In the genomic region with DNA sequence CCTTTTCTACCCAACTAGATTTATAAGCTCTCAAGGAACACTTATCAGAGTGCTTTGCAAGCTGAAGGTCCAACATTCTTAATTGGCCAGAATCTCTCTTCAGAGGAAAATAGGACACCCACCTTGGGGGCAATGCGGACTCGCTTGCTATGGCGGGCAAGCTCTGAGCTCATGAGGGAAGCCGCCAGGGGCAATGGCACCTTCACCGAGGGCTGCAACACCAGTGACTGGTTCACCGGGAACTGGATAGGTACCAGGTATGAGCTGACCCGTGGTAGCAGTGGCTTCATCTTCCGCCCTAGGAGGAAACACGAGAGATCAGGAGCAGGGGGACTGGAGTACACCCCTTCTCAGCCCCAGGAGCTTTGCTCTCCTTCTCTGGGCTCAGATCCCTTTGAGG, we compare ENCODE assay signal across 39 cellular contexts. TPM values are rescaled to one million over a fixed set of nuclear protein-coding genes. Genes with fewer than 3 reads are reported as not detected.
"Had no signal": no experiment of that assay in that cellular context is flagged by ENCODE, and none has a peak within 500 bp of the region (broad histone marks: within the 10 kb centered on the region; RNA-seq: fewer than 3 reads in every experiment).

No MANE protein-coding gene starts in this region.

- ATAC-seq: PC-3, Right ventricle myocardium inferior had no signal

- H3K27ac ChIP-seq: ascending aorta, cardiac muscle cell, Peyer's patch, WERI-Rb-1 had no signal

- H3K36me3 ChIP-seq: ascending aorta, cardiac muscle cell had no signal

- H3K4me1 ChIP-seq: ascending aorta, Peyer's patch had no signal

- H3K4me1 Mint-ChIP-seq: activated naive CD8-positive, alpha-beta T cell treated with anti-CD3 and anti-CD28 coated beads, Interleukin-2, amount 10 ng/mL, durations not matched to agents 7 days and 5 days had no signal

- H3K9me3 Mint-ChIP-seq: activated CD4-positive, alpha-beta memory T cell treated with anti-CD3 and anti-CD28 coated beads, Interleukin-2, amount 10 ng/mL, durations not matched to agents 7 days and 5 days; activated naive CD4-positive, alpha-beta T cell treated with anti-CD3 and anti-CD28 coated beads, Interleukin-2, amount 50 U/mL, for 24 hours; activated naive CD8-positive, alpha-beta T cell treated with anti-CD3 and anti-CD28 coated beads, Interleukin-2, amount 10 ng/mL, durations not matched to agents 7 days and 5 days; activated T-helper 1 cell treated with anti-CD3 and anti-CD28 coated beads, Interleukin-12 subunit alpha, Interleukin-12 subunit beta, Interleukin-2, Interleukin-4 antibody, amounts not matched to agents 30 ng/mL and 10 ng/mL and 1 ng/mL, durations not matched to agents 14 hours and 24 hours and 36 hours; central memory CD8-positive, alpha-beta T cell had no signal

- H3K9me3 ChIP-seq: ascending aorta, MG63, Peyer's patch had no signal

- H3K27me3 ChIP-seq: ascending aorta, cardiac muscle cell, MG63, Peyer's patch had no signal

- DNase-seq: activated CD4-positive, alpha-beta memory T cell treated with anti-CD3 and anti-CD28 coated beads, Interleukin-2, amount 10 ng/mL, durations not matched to agents 7 days and 5 days; activated CD4-positive, alpha-beta T cell treated with anti-CD3 and anti-CD28 coated beads for 1 hour; activated CD4-positive, alpha-beta T cell treated with anti-CD3 and anti-CD28 coated beads for 48 hours; activated CD4-positive, CD25-positive, alpha-beta regulatory T cell; activated effector memory CD4-positive, alpha-beta T cell treated with Interleukin-2 at 50 U/mL for 16 hours; activated naive CD8-positive, alpha-beta T cell treated with anti-CD3 and anti-CD28 coated beads, Interleukin-2, amount 10 ng/mL, durations not matched to agents 7 days and 5 days; activated T-cell treated with anti-CD3 and anti-CD28 coated beads, Interleukin-2, amount 50 U/mL, for 1 hour; Kasumi-1; KBM-7; MG63; NCI-H1048; NCI-H1105 treated with DMSO at 0.1 percent for 48 hours; NCI-H1436; NCI-H1694; NCI-H2029; NCI-H2171; NCI-H510A; NCI-H526; NCI-H748 treated with DMSO at 0.1 percent for 48 hours; NK-92 treated with Interleukin-12 subunit alpha and Interleukin-12 subunit beta, amount 100 ng/mL, for 24 hours; PC-3; Peyer's patch; RPMI8226; SIG-M5; SW 1271; T-helper 1 cell; T1000; WERI-Rb-1 had no signal

- H3K27me3 Mint-ChIP-seq: activated CD4-positive, alpha-beta memory T cell treated with anti-CD3 and anti-CD28 coated beads, Interleukin-2, amount 10 ng/mL, durations not matched to agents 7 days and 5 days; activated naive CD4-positive, alpha-beta T cell treated with anti-CD3 and anti-CD28 coated beads, Interleukin-2, amount 50 U/mL, for 24 hours; activated naive CD8-positive, alpha-beta T cell treated with anti-CD3 and anti-CD28 coated beads, Interleukin-2, amount 10 ng/mL, durations not matched to agents 7 days and 5 days; central memory CD8-positive, alpha-beta T cell had no signal

- H3K27ac Mint-ChIP-seq: activated CD4-positive, alpha-beta memory T cell treated with anti-CD3 and anti-CD28 coated beads, Interleukin-2, amount 10 ng/mL, durations not matched to agents 7 days and 5 days; activated naive CD4-positive, alpha-beta T cell treated with anti-CD3 and anti-CD28 coated beads, Interleukin-2, amount 50 U/mL, for 24 hours; activated naive CD8-positive, alpha-beta T cell treated with anti-CD3 and anti-CD28 coated beads, Interleukin-2, amount 10 ng/mL, durations not matched to agents 7 days and 5 days had no signal

- H3K4me3 Mint-ChIP-seq: activated CD4-positive, alpha-beta memory T cell treated with anti-CD3 and anti-CD28 coated beads, Interleukin-2, amount 10 ng/mL, durations not matched to agents 7 days and 5 days; activated naive CD4-positive, alpha-beta T cell treated with anti-CD3 and anti-CD28 coated beads, Interleukin-2, amount 50 U/mL, for 24 hours; activated naive CD8-positive, alpha-beta T cell treated with anti-CD3 and anti-CD28 coated beads, Interleukin-2, amount 10 ng/mL, durations not matched to agents 7 days and 5 days; activated T-helper 1 cell treated with anti-CD3 and anti-CD28 coated beads, Interleukin-12 subunit alpha, Interleukin-12 subunit beta, Interleukin-2, Interleukin-4 antibody, amounts not matched to agents 30 ng/mL and 10 ng/mL and 1 ng/mL, durations not matched to agents 14 hours and 24 hours and 36 hours; central memory CD8-positive, alpha-beta T cell had no signal

- H3K4me3 ChIP-seq: ascending aorta, cardiac muscle cell, MG63, Peyer's patch had no signal

RNA-seq across cellular contexts. Expression of gene TEX52, which starts 7.4 kb away (rescaled TPM):
- total RNA-seq: activated CD8-positive, alpha-beta memory T cell treated with anti-CD3 and anti-CD28 coated beads for 36 hours; activated T-helper 1 cell treated with anti-CD3 and anti-CD28 coated beads, Interleukin-12 subunit alpha, Interleukin-12 subunit beta, Interleukin-2, Interleukin-4 antibody, amounts not matched to agents 30 ng/mL and 10 ng/mL and 1 ng/mL, durations not matched to agents 14 hours and 24 hours and 36 hours; ascending aorta; cardiac muscle cell; chondrocyte; PC-3; Right ventricle myocardium inferior; SK-MEL-5; T-helper 2 cell treated with Interferon-gamma antibody and Interleukin-4, amounts not matched to agents 100 ng/mL and 5 ng/mL, for 36 hours had no signal
- polyA plus RNA-seq: adipose tissue, cardiac muscle cell had no signal

RNA-seq across cellular contexts. Expression of gene FOXM1, which starts 12.8 kb away (rescaled TPM):
- total RNA-seq: ascending aorta had no signal

RNA-seq across cellular contexts. Expression of gene NRIP2, which starts 29.4 kb away (rescaled TPM):
- total RNA-seq: activated CD4-positive, alpha-beta memory T cell treated with anti-CD3 and anti-CD28 coated beads, Interleukin-2, amount 10 ng/mL, durations not matched to agents 7 days and 5 days; activated CD8-positive, alpha-beta memory T cell treated with anti-CD3 and anti-CD28 coated beads for 36 hours; activated naive CD8-positive, alpha-beta T cell treated with anti-CD3 and anti-CD28 coated beads, Interleukin-2, amount 10 ng/mL, durations not matched to agents 7 days and 5 days; activated T-helper 1 cell treated with anti-CD3 and anti-CD28 coated beads, Interleukin-12 subunit alpha, Interleukin-12 subunit beta, Interleukin-2, Interleukin-4 antibody, amounts not matched to agents 30 ng/mL and 10 ng/mL and 1 ng/mL, durations not matched to agents 14 hours and 24 hours and 36 hours; cardiac muscle cell; PC-3; Peyer's patch; SK-MEL-5; T-helper 2 cell treated with Interferon-gamma antibody and Interleukin-4, amounts not matched to agents 100 ng/mL and 5 ng/mL, for 36 hours had no signal
